In genomic region chr21:44905016-44905724, GRCh38 we compare ENCODE assay signal across 20 cellular contexts. TPM values are rescaled to one million over a fixed set of nuclear protein-coding genes. Genes with fewer than 3 reads are reported as not detected.
DNase-seq lines count a peak whose midpoint lies in the region; ATAC-seq and TF ChIP-seq lines count a peak whose summit lies in the region.
"Had no signal": no experiment of that assay in that cellular context is flagged by ENCODE, and none has a peak within 500 bp of the region (broad histone marks: within the 10 kb centered on the region; RNA-seq: fewer than 3 reads in every experiment).

No MANE protein-coding gene starts in this region.

- H3K36me3 Mint-ChIP-seq in activated B cell treated with CpG ODN at 0.5 μM for 24 hours (ENCODE audit: low read depth), result peaks cover 67% of the 10 kb centered on the region
- H3K36me3 Mint-ChIP-seq in naive thymus-derived CD4-positive, alpha-beta T cell, result peaks cover 12 to 49% (median 33%) of the 10 kb centered on the region in 5 donors
- peaks cover 74% of the 10 kb centered on the region for H3K36me3 Mint-ChIP-seq in activated T-helper 2 cell treated with anti-CD3 and anti-CD28 coated beads, Interferon-gamma antibody, Interleukin-2, Interleukin-4, amounts not matched to agents 10 μg/mL and 5 μg/mL and 100 μg/mL, durations not matched to agents 14 hours and 24 hours and 36 hours (ENCODE audit: low read depth)

- intact Hi-C loops in right cardiac atrium (cut with DNase I) (no loop called here), activated B cell treated with CpG ODN at 0.5 μM for 24 hours (cut with micrococcal nuclease) (no loop called here)
- intact Hi-C loops in naive thymus-derived CD4-positive, alpha-beta T cell (cut with micrococcal nuclease), result no loop called here
- intact Hi-C loops in activated T-helper 2 cell treated with anti-CD3 and anti-CD28 coated beads, Interferon-gamma antibody, Interleukin-2, Interleukin-4, amounts not matched to agents 10 μg/mL and 5 μg/mL and 100 μg/mL, durations not matched to agents 14 hours and 24 hours and 36 hours (cut with micrococcal nuclease), result no loop called here

- no peak overlapping the region for H3K4me3 ChIP-seq in right cardiac atrium (ENCODE audit: low read length)
- no peak overlapping the region for H3K4me3 ChIP-seq in right atrium auricular region
- H3K4me3 ChIP-seq in naive thymus-derived CD4-positive, alpha-beta T cell (ENCODE audit: low read length), result no peak overlapping the region
- H3K4me3 ChIP-seq: A549, SJSA1 had no signal

- ATAC-seq in right cardiac atrium, result no peak
- no peak for ATAC-seq in activated B cell treated with CpG ODN at 0.5 μM for 24 hours (ENCODE audit: low read depth)
- ATAC-seq in naive thymus-derived CD4-positive, alpha-beta T cell, result no peak
- ATAC-seq in HG02588 (IDR thresholded peaks at IDR 0.05; ENCODE audit: unreplicated experiment), result no peak
- ATAC-seq: A549, Panc1 had no signal

- no peak overlapping the region for H3K4me3 Mint-ChIP-seq in activated B cell treated with CpG ODN at 0.5 μM for 24 hours
- peak overlapping the region in 1 of 10 donors; percentile 30 for H3K4me3 Mint-ChIP-seq in naive thymus-derived CD4-positive, alpha-beta T cell
- no peak overlapping the region for H3K4me3 Mint-ChIP-seq in activated T-helper 2 cell treated with anti-CD3 and anti-CD28 coated beads, Interferon-gamma antibody, Interleukin-2, Interleukin-4, amounts not matched to agents 10 μg/mL and 5 μg/mL and 100 μg/mL, durations not matched to agents 14 hours and 24 hours and 36 hours (ENCODE audit: low read depth)
- H3K4me3 Mint-ChIP-seq: HFFc6 had no signal

- H3K27ac ChIP-seq in right cardiac atrium (ENCODE audit: low read length) (no peak overlapping the region), right atrium auricular region (no peak overlapping the region)
- H3K27ac ChIP-seq in naive thymus-derived CD4-positive, alpha-beta T cell (ENCODE audit: low read depth, low read length), result peak overlapping the region; percentile 69
- H3K27ac ChIP-seq: A549, SJSA1 had no signal

- no peaks in the 10 kb centered on the region for H3K9me3 ChIP-seq in right cardiac atrium (ENCODE audit: control insufficient read depth, low read length)
- no peaks in the 10 kb centered on the region for H3K9me3 ChIP-seq in right atrium auricular region
- H3K9me3 ChIP-seq in naive thymus-derived CD4-positive, alpha-beta T cell (ENCODE audit: control insufficient read depth in 2 of 3, low read length in 3 of 3), result no peaks in the 10 kb centered on the region
- H3K9me3 ChIP-seq: A549 had no signal

- no peaks in the 10 kb centered on the region for H3K36me3 ChIP-seq in right atrium auricular region
- H3K36me3 ChIP-seq in naive thymus-derived CD4-positive, alpha-beta T cell (ENCODE audit: control insufficient read depth in 2 of 3, insufficient read depth in 3 of 3, low read length in 3 of 3), result peaks cover 51 to 93% (median 52%) of the 10 kb centered on the region in 3 experiments

- TF ChIP-seq CTCF in right atrium auricular region (IDR thresholded peaks at IDR 0.05) (no peak), activated B cell treated with CpG ODN at 0.5 μM for 24 hours (IDR thresholded peaks at IDR 0.05) (no peak)

- WGBS in right cardiac atrium, result 86% methylated on average over 22 of the region's 22 CpGs

- H3K9me3 Mint-ChIP-seq in activated B cell treated with CpG ODN at 0.5 μM for 24 hours, result no peaks in the 10 kb centered on the region
- peaks cover 0 to 2% (median 0%) of the 10 kb centered on the region in 11 donors for H3K9me3 Mint-ChIP-seq in naive thymus-derived CD4-positive, alpha-beta T cell
- H3K9me3 Mint-ChIP-seq in activated T-helper 2 cell treated with anti-CD3 and anti-CD28 coated beads, Interferon-gamma antibody, Interleukin-2, Interleukin-4, amounts not matched to agents 10 μg/mL and 5 μg/mL and 100 μg/mL, durations not matched to agents 14 hours and 24 hours and 36 hours, result no peaks in the 10 kb centered on the region
- H3K9me3 Mint-ChIP-seq: HFFc6 had no signal

- H3K4me1 ChIP-seq in right cardiac atrium (ENCODE audit: control insufficient read depth, insufficient read depth, low read length), result no peaks in the 10 kb centered on the region
- no peaks in the 10 kb centered on the region for H3K4me1 ChIP-seq in right atrium auricular region
- peaks cover 0 to 38% of the 10 kb centered on the region in 2 donors for H3K4me1 ChIP-seq in naive thymus-derived CD4-positive, alpha-beta T cell (ENCODE audit: control insufficient read depth in 2 of 2, insufficient read depth in 2 of 2, low read length in 2 of 2)
- H3K4me1 ChIP-seq: A549 had no signal

- H3K27me3 ChIP-seq in right cardiac atrium (ENCODE audit: control insufficient read depth, insufficient read depth) (no peaks in the 10 kb centered on the region), right atrium auricular region (no peaks in the 10 kb centered on the region)
- H3K27me3 ChIP-seq in naive thymus-derived CD4-positive, alpha-beta T cell (ENCODE audit: control insufficient read depth in 2 of 2, insufficient read depth in 2 of 2, low read length in 2 of 2), result no peaks in the 10 kb centered on the region
- H3K27me3 ChIP-seq: SJSA1 had no signal

- H3K4me1 Mint-ChIP-seq in activated B cell treated with CpG ODN at 0.5 μM for 24 hours, result peaks cover 47% of the 10 kb centered on the region
- H3K4me1 Mint-ChIP-seq in naive thymus-derived CD4-positive, alpha-beta T cell, result peaks cover 22 to 52% (median 41%) of the 10 kb centered on the region in 7 donors
- H3K4me1 Mint-ChIP-seq in activated T-helper 2 cell treated with anti-CD3 and anti-CD28 coated beads, Interferon-gamma antibody, Interleukin-2, Interleukin-4, amounts not matched to agents 10 μg/mL and 5 μg/mL and 100 μg/mL, durations not matched to agents 14 hours and 24 hours and 36 hours (ENCODE audit: low read depth), result peaks cover 10% of the 10 kb centered on the region

- H3K27me3 Mint-ChIP-seq in activated B cell treated with CpG ODN at 0.5 μM for 24 hours, result no peaks in the 10 kb centered on the region
- no peaks in the 10 kb centered on the region for H3K27me3 Mint-ChIP-seq in naive thymus-derived CD4-positive, alpha-beta T cell
- H3K27me3 Mint-ChIP-seq in activated T-helper 2 cell treated with anti-CD3 and anti-CD28 coated beads, Interferon-gamma antibody, Interleukin-2, Interleukin-4, amounts not matched to agents 10 μg/mL and 5 μg/mL and 100 μg/mL, durations not matched to agents 14 hours and 24 hours and 36 hours (ENCODE audit: low read depth), result no peaks in the 10 kb centered on the region

- H3K27ac Mint-ChIP-seq in activated B cell treated with CpG ODN at 0.5 μM for 24 hours, result peak overlapping the region; percentile 7
- peak overlapping the region in 8 of 9 donors; percentile 15 to 84 (median 58) for H3K27ac Mint-ChIP-seq in naive thymus-derived CD4-positive, alpha-beta T cell
- no peak overlapping the region for H3K27ac Mint-ChIP-seq in activated T-helper 2 cell treated with anti-CD3 and anti-CD28 coated beads, Interferon-gamma antibody, Interleukin-2, Interleukin-4, amounts not matched to agents 10 μg/mL and 5 μg/mL and 100 μg/mL, durations not matched to agents 14 hours and 24 hours and 36 hours
- H3K27ac Mint-ChIP-seq: HFFc6 had no signal

- peak; percentile 7 to 42 (median 38) for DNase-seq in right cardiac atrium
- DNase-seq in right atrium auricular region (ENCODE audit: low spot score), result no peak
- DNase-seq in activated B cell treated with CpG ODN at 0.5 μM for 24 hours, result no peak
- DNase-seq in naive thymus-derived CD4-positive, alpha-beta T cell, result no peak
- no peak for DNase-seq in HuH-7.5 (ENCODE audit: low spot score)
- DNase-seq in activated T-helper 2 cell treated with anti-CD3 and anti-CD28 coated beads, Interferon-gamma antibody, Interleukin-2, Interleukin-4, amounts not matched to agents 10 μg/mL and 5 μg/mL and 100 μg/mL, durations not matched to agents 14 hours and 24 hours and 36 hours (ENCODE audit: low spot score), result no peak
- DNase-seq: C1 segment of cervical spinal cord, COR-L47, DMS 273 treated with DMSO at 0.1 percent for 48 hours, DND-41, H7, HFFc6, KG1, MV-4-11, NCI-H1694 treated with DMSO at 0.1 percent for 48 hours had no signal

- POLR2A ChIA-PET in activated B cell treated with CpG ODN at 0.5 μM for 24 hours (lab: Charles Lee), result interaction anchor here (0.7 kb wide), 1 partner anchor 16 kb away, joined by 3 read pairs; the partner anchor contains the start of gene ITGB2
- POLR2A ChIA-PET in naive thymus-derived CD4-positive, alpha-beta T cell (lab: Charles Lee), result interaction anchor here (0.6 to 17.4 kb wide), 7 partner anchors 9 to 49 kb away, joined by 3 to 569 read pairs (median 6); partner anchors contain the start of gene SLX9

- CTCF ChIA-PET in activated B cell treated with CpG ODN at 0.5 μM for 24 hours (lab: Charles Lee), result no interaction called here
- CTCF ChIA-PET in naive thymus-derived CD4-positive, alpha-beta T cell (lab: Charles Lee), result interaction anchor here (0.9 to 1.7 kb wide), 2 partner anchors 11 to 28 kb away, joined by 3 to 7 read pairs; no protein-coding TSS in a partner anchor

RNA-seq across cellular contexts. Expression of gene ITGB2, which starts 15.5 kb away (rescaled TPM):
- total RNA-seq in right cardiac atrium (10 to 100 TPM; 19.1 to 46.5 (median 33.7) TPM), right atrium auricular region (10 to 100 TPM; 16.7 to 63.6 TPM), activated B cell treated with CpG ODN at 0.5 μM for 24 hours (124 and 131 TPM in 2 replicates)
- 11.9 TPM for polyA plus RNA-seq in right cardiac atrium
- total RNA-seq in naive thymus-derived CD4-positive, alpha-beta T cell, result 100 to 1,000 TPM; 280 to 877 (median 371) TPM
- polyA plus RNA-seq in naive thymus-derived CD4-positive, alpha-beta T cell, result 100 to 1,000 TPM; 459 to 768 TPM
- 210 and 212 TPM in 2 replicates for total RNA-seq in activated T-helper 2 cell treated with anti-CD3 and anti-CD28 coated beads, Interferon-gamma antibody, Interleukin-2, Interleukin-4, amounts not matched to agents 10 μg/mL and 5 μg/mL and 100 μg/mL, durations not matched to agents 14 hours and 24 hours and 36 hours
- total RNA-seq: G401 had no signal

RNA-seq across cellular contexts. Expression of gene PTTG1IP, which starts 31.7 kb away (rescaled TPM):
- total RNA-seq in right cardiac atrium (100 to 1,000 TPM; 192 to 206 (median 197) TPM), right atrium auricular region (100 to 1,000 TPM; 284 to 303 TPM), activated B cell treated with CpG ODN at 0.5 μM for 24 hours (35.3 and 36.6 TPM in 2 replicates)
- polyA plus RNA-seq in right cardiac atrium, result 172 TPM
- total RNA-seq in naive thymus-derived CD4-positive, alpha-beta T cell, result 100 to 1,000 TPM in 2 of 5 experiments, 10 to 100 TPM in 3; 83.8 to 122 (median 95.6) TPM
- 10 to 100 TPM; 60.9 to 79.8 TPM for polyA plus RNA-seq in naive thymus-derived CD4-positive, alpha-beta T cell
- total RNA-seq in activated T-helper 2 cell treated with anti-CD3 and anti-CD28 coated beads, Interferon-gamma antibody, Interleukin-2, Interleukin-4, amounts not matched to agents 10 μg/mL and 5 μg/mL and 100 μg/mL, durations not matched to agents 14 hours and 24 hours and 36 hours, result 48.1 and 48.3 TPM in 2 replicates

RNA-seq across cellular contexts. Expression of gene SLX9, which starts 34.7 kb away (rescaled TPM):
- total RNA-seq in right cardiac atrium (10 to 100 TPM; 19.2 to 26.5 (median 24.1) TPM), right atrium auricular region (10 to 100 TPM; 15.9 to 18.8 TPM), activated B cell treated with CpG ODN at 0.5 μM for 24 hours (26.0 and 34.7 TPM in 2 replicates)
- polyA plus RNA-seq in right cardiac atrium, result 25.1 TPM
- 10 to 100 TPM; 17.8 to 46.4 (median 20.6) TPM for total RNA-seq in naive thymus-derived CD4-positive, alpha-beta T cell
- polyA plus RNA-seq in naive thymus-derived CD4-positive, alpha-beta T cell, result 10 to 100 TPM; 13.2 to 14.9 TPM
- total RNA-seq in activated T-helper 2 cell treated with anti-CD3 and anti-CD28 coated beads, Interferon-gamma antibody, Interleukin-2, Interleukin-4, amounts not matched to agents 10 μg/mL and 5 μg/mL and 100 μg/mL, durations not matched to agents 14 hours and 24 hours and 36 hours, result 65.8 and 72.6 TPM in 2 replicates

Comparison
In these comparisons a context has a peak if more than half of its experiments do, and no peak if none do; other contexts are left out.
1. DNase-seq: peak in right cardiac atrium (3 of 3); none in right atrium auricular region (single experiment), activated B cell treated with CpG ODN at 0.5 μM for 24 hours (single experiment), naive thymus-derived CD4-positive, alpha-beta T cell (0 of 9), HuH-7.5 (single experiment) and activated T-helper 2 cell treated with anti-CD3 and anti-CD28 coated beads, Interferon-gamma antibody, Interleukin-2, Interleukin-4, amounts not matched to agents 10 μg/mL and 5 μg/mL and 100 μg/mL, durations not matched to agents 14 hours and 24 hours and 36 hours (single experiment).